Comparison of ENCODE assay signal across 1 cellular context in genomic region chr2:30147715-30148611, GRCh38.
A peak's percentile ranks its signal among the peaks of the same experiment; 100 is the strongest.
TF ChIP-seq lines count a peak whose summit lies in the region.

No MANE protein-coding gene starts in this region.

TF ChIP-seq in K562, 482 proteins besides CTCF, POLR2A, EP300 and RAD21 (continued from another document and continues in another):
- TF ChIP-seq FUS (optimal IDR thresholded peaks at IDR 0.05; ENCODE audit: low read depth, low read length) = no peak
- TF ChIP-seq HDAC8 (tag; IDR thresholded peaks at IDR 0.05) = no peak
- no peak for TF ChIP-seq SREBF1 (IDR thresholded peaks at IDR 0.05; ENCODE audit: borderline replicate concordance, low read depth, low read length)
- no peak for TF ChIP-seq SFPQ (IDR thresholded peaks at IDR 0.05; ENCODE audit: low read depth, low read length)
- TF ChIP-seq ID3 (CRISPR knock-in tag; IDR thresholded peaks at IDR 0.05) = no peak
- no peak for TF ChIP-seq ID3 (tag; IDR thresholded peaks at IDR 0.05)
- no peak for TF ChIP-seq HIVEP1 (CRISPR knock-in tag; IDR thresholded peaks at IDR 0.05)
- no peak for TF ChIP-seq ZNF655 (CRISPR knock-in tag; IDR thresholded peaks at IDR 0.05)
- peak; percentile 52 for TF ChIP-seq L3MBTL2 (IDR thresholded peaks at IDR 0.05)
- 0 out of 2 replicates have a peak, but pooled peaks have one; percentile 48 for TF ChIP-seq HMGXB4 (CRISPR knock-in tag; IDR thresholded peaks at IDR 0.05)
- no peak for TF ChIP-seq STAT5A (IDR thresholded peaks at IDR 0.05; ENCODE audit: borderline replicate concordance, low read length)
- TF ChIP-seq KDM4B (IDR thresholded peaks at IDR 0.05; ENCODE audit: borderline replicate concordance in 2 of 2, low read depth in 1 of 2) = no peak
- no peak for TF ChIP-seq SIX5 (IDR thresholded peaks at IDR 0.05; ENCODE audit: borderline replicate concordance in 1 of 2, insufficient read depth in 1 of 2, low read depth in 1 of 2, low read length in 2 of 2)
- TF ChIP-seq ZBTB2 (IDR thresholded peaks at IDR 0.05) = peak; percentile 63; the same call in 1 of the 2 replicates
- no peak for TF ChIP-seq CEBPB (tag; IDR thresholded peaks at IDR 0.05)
- peak; percentile 78 for TF ChIP-seq DACH1 (IDR thresholded peaks at IDR 0.05; ENCODE audit: partially characterized antibody)
- TF ChIP-seq ZNF561 (CRISPR knock-in tag; conservative IDR thresholded peaks at IDR 0.05) = no peak
- TF ChIP-seq KLF1 (tag; IDR thresholded peaks at IDR 0.05) = no peak
- no peak for TF ChIP-seq CHD2 (IDR thresholded peaks at IDR 0.05; ENCODE audit: low read depth, low read length)
- no peak for TF ChIP-seq SRF (CRISPR knock-in tag; IDR thresholded peaks at IDR 0.05)
- no peak for TF ChIP-seq BCOR (IDR thresholded peaks at IDR 0.05)
- no peak for TF ChIP-seq LCOR (CRISPR knock-in tag; IDR thresholded peaks at IDR 0.05)
- TF ChIP-seq ELF4 (CRISPR knock-in tag; IDR thresholded peaks at IDR 0.05) = no peak
- no peak for TF ChIP-seq PHB2 (IDR thresholded peaks at IDR 0.05; ENCODE audit: low read depth)
- TF ChIP-seq TRIM24 (IDR thresholded peaks at IDR 0.05) = no peak
- no peak for TF ChIP-seq MXI1 (IDR thresholded peaks at IDR 0.05; ENCODE audit: low read depth, low read length)
- no peak for TF ChIP-seq ZNF507 (tag; conservative IDR thresholded peaks at IDR 0.05)
- TF ChIP-seq ESRRB (CRISPR knock-in tag; IDR thresholded peaks at IDR 0.05; ENCODE audit: borderline replicate concordance) = no peak
- TF ChIP-seq TBP (optimal IDR thresholded peaks at IDR 0.05; ENCODE audit: low read depth, low read length) = peak; percentile 9
- TF ChIP-seq ARID3B (CRISPR knock-in tag; IDR thresholded peaks at IDR 0.05; ENCODE audit: borderline replicate concordance) = no peak
- TF ChIP-seq POU5F1 (IDR thresholded peaks at IDR 0.05; ENCODE audit: borderline replicate concordance, low read depth, low read length, partially characterized antibody) = no peak
- TF ChIP-seq DEAF1 (CRISPR knock-in tag; IDR thresholded peaks at IDR 0.05) = no peak
- TF ChIP-seq ZNF23 (CRISPR knock-in tag; IDR thresholded peaks at IDR 0.05) = no peak
- no peak for TF ChIP-seq ZNF175 (CRISPR knock-in tag; IDR thresholded peaks at IDR 0.05; ENCODE audit: low read depth)
- no peak for TF ChIP-seq ETS1 (conservative IDR thresholded peaks at IDR 0.05; ENCODE audit: control insufficient read depth, low read depth, low read length)
- TF ChIP-seq DDX20 (tag; IDR thresholded peaks at IDR 0.05; ENCODE audit: low read depth) = no peak
- no peak for TF ChIP-seq ZFPM2 (CRISPR knock-in tag; IDR thresholded peaks at IDR 0.05)
- no peak for TF ChIP-seq RUNX1 (IDR thresholded peaks at IDR 0.05; ENCODE audit: low read depth)
- no peak for TF ChIP-seq DNMT1 (IDR thresholded peaks at IDR 0.05)
- no peak for TF ChIP-seq PHF20 (IDR thresholded peaks at IDR 0.05; ENCODE audit: partially characterized antibody)
- TF ChIP-seq MAZ (CRISPR knock-in tag; conservative IDR thresholded peaks at IDR 0.05 in 1 of 2, IDR thresholded peaks at IDR 0.05 in 1 of 2) = peak in 1 of 2 experiments; percentile 69; a peak in 2 of 4 replicates
- TF ChIP-seq ZFP36 (IDR thresholded peaks at IDR 0.05; ENCODE audit: low read depth, low read length, partially characterized antibody) = no peak
- TF ChIP-seq IRF2 (CRISPR knock-in tag; IDR thresholded peaks at IDR 0.05) = no peak
- no peak for TF ChIP-seq PBX2 (CRISPR knock-in tag; IDR thresholded peaks at IDR 0.05; ENCODE audit: low read depth)
- TF ChIP-seq PBX2 (tag; conservative IDR thresholded peaks at IDR 0.05; ENCODE audit: low read depth) = no peak
- no peak for TF ChIP-seq ZNF395 (CRISPR knock-in tag; IDR thresholded peaks at IDR 0.05)
- TF ChIP-seq STAG1 (CRISPR knock-in tag; IDR thresholded peaks at IDR 0.05; ENCODE audit: borderline replicate concordance) = no peak
- TF ChIP-seq ZNF24 (IDR thresholded peaks at IDR 0.05) = no peak
- no peak for TF ChIP-seq SMAD3 (CRISPR knock-in tag; conservative IDR thresholded peaks at IDR 0.05)
- TF ChIP-seq GTF2A2 (tag; IDR thresholded peaks at IDR 0.05) = no peak
- TF ChIP-seq KHSRP (IDR thresholded peaks at IDR 0.05) = no peak
- no peak for TF ChIP-seq BRCA1 (IDR thresholded peaks at IDR 0.05)
- TF ChIP-seq BRCA1 (CRISPR knock-in tag; IDR thresholded peaks at IDR 0.05) = no peak
- no peak for TF ChIP-seq COPS2 (conservative IDR thresholded peaks at IDR 0.05)
- no peak for TF ChIP-seq RFX1 (IDR thresholded peaks at IDR 0.05)
- TF ChIP-seq XRCC3 (IDR thresholded peaks at IDR 0.05) = no peak
- TF ChIP-seq THRB (CRISPR knock-in tag; conservative IDR thresholded peaks at IDR 0.05) = no peak
